Comparison of ENCODE assay signal across 8 cellular contexts in the genomic region with DNA sequence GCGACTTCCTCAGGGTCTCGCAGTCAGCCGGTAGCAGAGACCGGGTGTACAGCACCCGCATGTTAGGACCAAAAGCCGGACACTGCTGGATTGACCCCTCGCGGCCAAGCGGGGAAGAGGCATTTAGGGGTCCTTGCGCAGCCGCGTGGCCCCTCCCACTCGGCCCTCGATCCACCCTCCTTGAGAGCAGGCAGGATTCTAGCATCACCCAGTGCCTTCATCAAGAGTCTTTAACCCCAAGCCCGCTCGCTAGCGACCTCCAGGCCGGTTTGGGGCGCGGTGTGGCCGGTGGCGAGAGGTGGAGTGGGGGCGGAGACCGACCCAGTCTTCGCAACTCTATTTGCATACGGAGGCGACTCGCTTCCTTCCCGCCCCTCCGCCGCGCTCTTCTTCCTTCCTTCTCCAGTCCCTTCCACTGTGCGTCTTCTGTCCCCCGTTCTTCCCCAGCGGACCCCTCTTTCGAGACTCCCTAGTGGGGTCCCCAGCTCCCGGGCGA. TPM values are rescaled to one million over a fixed set of nuclear protein-coding genes. Genes with fewer than 3 reads are reported as not detected.
DNase-seq lines count a peak whose midpoint lies in the region; ATAC-seq and TF ChIP-seq lines count a peak whose summit lies in the region.

A gene with protein sequence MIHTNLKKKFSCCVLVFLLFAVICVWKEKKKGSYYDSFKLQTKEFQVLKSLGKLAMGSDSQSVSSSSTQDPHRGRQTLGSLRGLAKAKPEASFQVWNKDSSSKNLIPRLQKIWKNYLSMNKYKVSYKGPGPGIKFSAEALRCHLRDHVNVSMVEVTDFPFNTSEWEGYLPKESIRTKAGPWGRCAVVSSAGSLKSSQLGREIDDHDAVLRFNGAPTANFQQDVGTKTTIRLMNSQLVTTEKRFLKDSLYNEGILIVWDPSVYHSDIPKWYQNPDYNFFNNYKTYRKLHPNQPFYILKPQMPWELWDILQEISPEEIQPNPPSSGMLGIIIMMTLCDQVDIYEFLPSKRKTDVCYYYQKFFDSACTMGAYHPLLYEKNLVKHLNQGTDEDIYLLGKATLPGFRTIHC (plus strand): TSS at position 384 of the 496 bp plus-strand sequence. CDS start 112,178 bp downstream, outside the sequence.

- no peaks in the 10 kb centered on the region for H3K27me3 ChIP-seq in PC-3 (ENCODE audit: low read length)

- H3K9me2 ChIP-seq in PC-3 (replicated peaks; ENCODE audit: low read length) = no peaks in the 10 kb centered on the region

- peaks cover 2% of the 10 kb centered on the region for H3K9me3 Mint-ChIP-seq in activated T-helper 1 cell treated with anti-CD3 and anti-CD28 coated beads, Interleukin-12 subunit alpha, Interleukin-12 subunit beta, Interleukin-2, Interleukin-4 antibody, amounts not matched to agents 30 ng/mL and 10 ng/mL and 1 ng/mL, durations not matched to agents 14 hours and 24 hours and 36 hours
- H3K9me3 Mint-ChIP-seq in naive thymus-derived CD8-positive, alpha-beta T cell = peaks cover 0 to 2% (median 0%) of the 10 kb centered on the region in 9 donors

- POLR2A ChIA-PET in PC-3 (lab: Charles Lee; ENCODE audit: unreplicated experiment) = no interaction called here
- POLR2A ChIA-PET in naive thymus-derived CD8-positive, alpha-beta T cell (lab: Charles Lee) = interaction anchor here (0.7 to 6.5 kb wide), 16 partner anchors 9 to 209 kb away, joined by 3 to 98 read pairs (median 10); a partner anchor contains a TSS

- no peaks in the 10 kb centered on the region for H3K9me3 ChIP-seq in PC-3 (ENCODE audit: low read length)

- H2AFZ ChIP-seq in PC-3 (ENCODE audit: low read length) = peak within 1 kb of the TSS; percentile 98

- intact Hi-C loops in PC-3 (cut with micrococcal nuclease) = loop anchor here (2.0 kb wide), 2 partner anchors 81 to 133 kb away; no protein-coding TSS in a partner anchor
- intact Hi-C loops in activated T-helper 1 cell treated with anti-CD3 and anti-CD28 coated beads, Interleukin-12 subunit alpha, Interleukin-12 subunit beta, Interleukin-2, Interleukin-4 antibody, amounts not matched to agents 30 ng/mL and 10 ng/mL and 1 ng/mL, durations not matched to agents 14 hours and 24 hours and 36 hours (cut with micrococcal nuclease) = loop anchor here (1.0 to 5.0 kb wide), 7 partner anchors 21 to 993 kb away; a partner anchor contains a TSS

- H3K4me1 Mint-ChIP-seq in activated T-helper 1 cell treated with anti-CD3 and anti-CD28 coated beads, Interleukin-12 subunit alpha, Interleukin-12 subunit beta, Interleukin-2, Interleukin-4 antibody, amounts not matched to agents 30 ng/mL and 10 ng/mL and 1 ng/mL, durations not matched to agents 14 hours and 24 hours and 36 hours (ENCODE audit: low read depth) = peaks cover 42% of the 10 kb centered on the region
- peaks cover 24 to 46% (median 38%) of the 10 kb centered on the region in 4 donors for H3K4me1 Mint-ChIP-seq in naive thymus-derived CD8-positive, alpha-beta T cell

- no peaks in the 10 kb centered on the region for H3K27me3 Mint-ChIP-seq in activated T-helper 1 cell treated with anti-CD3 and anti-CD28 coated beads, Interleukin-12 subunit alpha, Interleukin-12 subunit beta, Interleukin-2, Interleukin-4 antibody, amounts not matched to agents 30 ng/mL and 10 ng/mL and 1 ng/mL, durations not matched to agents 14 hours and 24 hours and 36 hours (ENCODE audit: insufficient read depth)
- H3K27me3 Mint-ChIP-seq in naive thymus-derived CD8-positive, alpha-beta T cell = no peaks in the 10 kb centered on the region

- peaks cover 6% of the 10 kb centered on the region; the same call in 1 of the 2 replicates for H3K4me1 ChIP-seq in PC-3 (ENCODE audit: insufficient read depth, low read length)

- H3K4me3 ChIP-seq in PC-3 (ENCODE audit: low read length) (peak within 1 kb of the TSS; percentile 77), fibroblast of mammary gland (ENCODE audit: control insufficient read depth, low read depth, low read length) (peak within 1 kb of the TSS; percentile 52)

- CTCF ChIA-PET in PC-3 (lab: Charles Lee) = no interaction called here

- no peaks in the 10 kb centered on the region for H4K20me1 ChIP-seq in PC-3 (ENCODE audit: low read length)

- BruUV-seq in PC-3 (replicated peaks; lab: Mats Ljungman, UMichigan) = no TSS peak

- no peaks in the 10 kb centered on the region for H3K79me2 ChIP-seq in PC-3 (ENCODE audit: low read length)

- peak within 1 kb of the TSS; percentile 49 for H3K9ac ChIP-seq in PC-3 (ENCODE audit: low read length)

- peak within 1 kb of the TSS; percentile 95 for H3K4me2 ChIP-seq in PC-3 (ENCODE audit: low read length)

- no peaks in the 10 kb centered on the region for H3K36me3 ChIP-seq in PC-3 (ENCODE audit: low read depth, low read length)

- H3K36me3 Mint-ChIP-seq in activated T-helper 1 cell treated with anti-CD3 and anti-CD28 coated beads, Interleukin-12 subunit alpha, Interleukin-12 subunit beta, Interleukin-2, Interleukin-4 antibody, amounts not matched to agents 30 ng/mL and 10 ng/mL and 1 ng/mL, durations not matched to agents 14 hours and 24 hours and 36 hours (ENCODE audit: low read depth) = peaks cover 18% of the 10 kb centered on the region
- H3K36me3 Mint-ChIP-seq in naive thymus-derived CD8-positive, alpha-beta T cell = peaks cover 0 to 19% (median 5%) of the 10 kb centered on the region in 3 donors

- peak within 1 kb of the TSS; percentile 90 for H3K27ac Mint-ChIP-seq in activated T-helper 1 cell treated with anti-CD3 and anti-CD28 coated beads, Interleukin-12 subunit alpha, Interleukin-12 subunit beta, Interleukin-2, Interleukin-4 antibody, amounts not matched to agents 30 ng/mL and 10 ng/mL and 1 ng/mL, durations not matched to agents 14 hours and 24 hours and 36 hours
- peak within 1 kb of the TSS; percentile 93 to 97 (median 96) for H3K27ac Mint-ChIP-seq in naive thymus-derived CD8-positive, alpha-beta T cell

- TF ChIP-seq CTCF in PC-3 (conservative IDR thresholded peaks at IDR 0.05; ENCODE audit: low read depth, low read length) = 0 out of 2 replicates have a peak, but pooled peaks have one; percentile 14
- TF ChIP-seq CTCF in fibroblast of mammary gland (conservative IDR thresholded peaks at IDR 0.05; ENCODE audit: control insufficient read depth, insufficient read depth, low read depth, low read length) = peak; percentile 19

- H3K27ac ChIP-seq in PC-3 (ENCODE audit: low read length) = no peak within 1 kb of the TSS

- H3F3A ChIP-seq in PC-3 (ENCODE audit: low read length, unreplicated experiment) = no peaks in the 10 kb centered on the region

- ATAC-seq in HG03066 (IDR thresholded peaks at IDR 0.05; ENCODE audit: low read depth, unreplicated experiment) (peak; percentile 64), PC-3 (peak; percentile 12; the same call in 1 of the 2 replicates)
- peak; percentile 45 to 68 for ATAC-seq in naive thymus-derived CD8-positive, alpha-beta T cell

- DNase-seq in NK-92 treated with Interleukin-12 subunit alpha and Interleukin-12 subunit beta, amount 100 ng/mL, for 24 hours (lab: John Stamatoyannopoulos, UW) = peak; percentile 42
- no peak for DNase-seq in NK-92 (lab: John Stamatoyannopoulos, UW; ENCODE audit: unreplicated experiment)
- DNase-seq in PC-3 = peak; percentile 27
- peak; percentile 67 for DNase-seq in activated T-helper 1 cell treated with anti-CD3 and anti-CD28 coated beads, Interleukin-12 subunit alpha, Interleukin-12 subunit beta, Interleukin-2, Interleukin-4 antibody, amounts not matched to agents 30 ng/mL and 10 ng/mL and 1 ng/mL, durations not matched to agents 14 hours and 24 hours and 36 hours (ENCODE audit: low spot score)
- DNase-seq in fibroblast of mammary gland (ENCODE audit: low read depth) = peak; percentile 45
- DNase-seq in naive thymus-derived CD8-positive, alpha-beta T cell = peak; percentile 45 to 83 (median 58)
- DNase-seq in stimulated activated naive CD4-positive, alpha-beta T cell treated with Interleukin-2 at 50 U/mL for 16 hours (lab: John Stamatoyannopoulos, UW) = peak; percentile 68

- H3K4me3 Mint-ChIP-seq in activated T-helper 1 cell treated with anti-CD3 and anti-CD28 coated beads, Interleukin-12 subunit alpha, Interleukin-12 subunit beta, Interleukin-2, Interleukin-4 antibody, amounts not matched to agents 30 ng/mL and 10 ng/mL and 1 ng/mL, durations not matched to agents 14 hours and 24 hours and 36 hours = peak within 1 kb of the TSS; percentile 87
- H3K4me3 Mint-ChIP-seq in naive thymus-derived CD8-positive, alpha-beta T cell = peak within 1 kb of the TSS; percentile 95 to 100 (median 99)

RNA-seq across cellular contexts. Expression of the gene that starts here (rescaled TPM):
- total RNA-seq in PC-3 (2014; rRNA removed) = 8.6 and 9.4 TPM in 2 replicates
- total RNA-seq in activated T-helper 1 cell treated with anti-CD3 and anti-CD28 coated beads, Interleukin-12 subunit alpha, Interleukin-12 subunit beta, Interleukin-2, Interleukin-4 antibody, amounts not matched to agents 30 ng/mL and 10 ng/mL and 1 ng/mL, durations not matched to agents 14 hours and 24 hours and 36 hours = 147 and 148 TPM in 2 replicates
- total RNA-seq in naive thymus-derived CD8-positive, alpha-beta T cell = 100 to 1,000 TPM; 223 to 250 TPM
- polyA plus RNA-seq in naive thymus-derived CD8-positive, alpha-beta T cell = 100 to 1,000 TPM; 139 to 237 (median 167) TPM

Comparison
In these comparisons a context has a peak if more than half of its experiments do, and no peak if none do; other contexts are left out.
1. RNA of the gene that starts here (total RNA-seq): 223 to 250 TPM in naive thymus-derived CD8-positive, alpha-beta T cell and 147 to 148 TPM in activated T-helper 1 cell treated with anti-CD3 and anti-CD28 coated beads, Interleukin-12 subunit alpha, Interleukin-12 subunit beta, Interleukin-2, Interleukin-4 antibody, amounts not matched to agents 30 ng/mL and 10 ng/mL and 1 ng/mL, durations not matched to agents 14 hours and 24 hours and 36 hours; 8.6 to 9.4 TPM in PC-3; every median in the first group is over 10 times any median in the second.
2. ATAC-seq: peak in every context shown above with its lines; median percentile 64 in HG03066; 56 in naive thymus-derived CD8-positive, alpha-beta T cell; 12 in PC-3.